31 cellular contexts compared by ENCODE assay signal in genomic region chr6:42916288-42916687, GRCh38. TPM values are rescaled to one million over a fixed set of nuclear protein-coding genes. Genes with fewer than 3 reads are reported as not detected.
DNase-seq lines count a peak whose midpoint lies in the region; ATAC-seq and TF ChIP-seq lines count a peak whose summit lies in the region.
"Had no signal": no experiment of that assay in that cellular context is flagged by ENCODE, and none has a peak within 500 bp of the region (broad histone marks: within the 10 kb centered on the region; RNA-seq: fewer than 3 reads in every experiment).

No MANE protein-coding gene starts in this region.

- 0 out of 2 replicates have a peak overlapping the region, but pooled peaks have one; percentile 36 for H3K4me2 ChIP-seq in OCI-LY7 (ENCODE audit: low read length)

- no peak overlapping the region for H3K4me3 ChIP-seq in OCI-LY7 (ENCODE audit: low read depth, low read length, poor library complexity, severe bottlenecking)
- H3K4me3 ChIP-seq: ascending aorta, spleen had no signal

- H3K4me1 Mint-ChIP-seq in activated T-cell treated with anti-CD3 and anti-CD28 coated beads, Interleukin-2, amount 50 U/mL, for 72 hours (ENCODE audit: low read depth): peaks cover 2% of the 10 kb centered on the region
- H3K4me1 Mint-ChIP-seq in stimulated activated memory B cell treated with anti-CD40 and anti-IgM and Interleukin-4, amounts not matched to agents 10 μg/mL and 1 μg/mL and 100 μg/mL, for 72 hours: peaks cover 10% of the 10 kb centered on the region
- H3K4me1 Mint-ChIP-seq: central memory CD8-positive, alpha-beta T cell had no signal

- no peaks in the 10 kb centered on the region for H3K36me3 ChIP-seq in OCI-LY7 (ENCODE audit: insufficient read depth, low read length)
- H3K36me3 ChIP-seq: ascending aorta, BE2C, spleen had no signal

- no peaks in the 10 kb centered on the region for H3K27me3 Mint-ChIP-seq in activated T-cell treated with anti-CD3 and anti-CD28 coated beads, Interleukin-2, amount 50 U/mL, for 72 hours (ENCODE audit: low read depth)
- peaks cover 3% of the 10 kb centered on the region for H3K27me3 Mint-ChIP-seq in stimulated activated memory B cell treated with anti-CD40 and anti-IgM and Interleukin-4, amounts not matched to agents 10 μg/mL and 1 μg/mL and 100 μg/mL, for 72 hours

- no peak for DNase-seq in activated T-cell treated with anti-CD3 and anti-CD28 coated beads, Interleukin-2, amount 50 U/mL, for 72 hours
- DNase-seq in activated T-cell treated with anti-CD3 and anti-CD28 coated beads for 4 hours: no peak
- DNase-seq in OCI-LY7 (ENCODE audit: low spot score): no peak
- no peak for DNase-seq in stimulated activated CD4-positive, alpha-beta T cell treated with anti-CD3 and anti-CD28 coated beads, Interleukin-15, amount 100 ng/mL, for 24 hours
- no peak for DNase-seq in activated effector memory CD4-positive, alpha-beta T cell treated with anti-CD3 and anti-CD28 coated beads, Interleukin-2, amount 50 U/mL, for 16 hours
- DNase-seq: activated CD4-positive, CD25-positive, alpha-beta regulatory T cell treated with anti-CD3 and anti-CD28 coated beads, Interleukin-2, amount 50 U/mL, for 72 hours; activated naive CD4-positive, alpha-beta T cell treated with anti-CD3 and anti-CD28 coated beads, Interleukin-2, amount 50 U/mL, for 16 hours; activated T-cell treated with anti-CD3 and anti-CD28 coated beads, Interleukin-2, amount 50 U/mL, for 48 hours; BE2C; COR-L47; DMS79 treated with DMSO at 0.1 percent for 48 hours; glutamatergic neuron; HFFc6; KG1; NCI-H1048; NCI-H1930; NCI-H2227 treated with DMSO at 0.1 percent for 48 hours; NCI-H748 treated with DMSO at 0.1 percent for 48 hours; occipital lobe; retina; SHP77; spleen; stimulated activated CD4-positive, alpha-beta T cell treated with anti-CD3 and anti-CD28 coated beads, Interleukin-4, amount 100 ng/mL, for 24 hours; trophoblast cell had no signal

- CTCF ChIA-PET in OCI-LY7 (lab: Charles Lee; ENCODE audit: unreplicated experiment): no interaction called here

- POLR2A ChIA-PET in OCI-LY7 (lab: Charles Lee): interaction anchor here (2.5 kb wide), 1 partner anchor 13 kb away, joined by 17 read pairs; the partner anchor contains the start of gene CNPY3

- H4K20me1 ChIP-seq in OCI-LY7 (ENCODE audit: insufficient read depth, low read length): no peaks in the 10 kb centered on the region

- TF ChIP-seq CTCF in OCI-LY7 (conservative IDR thresholded peaks at IDR 0.05; ENCODE audit: low read length): no peak

- H3K9me2 ChIP-seq in OCI-LY7 (ENCODE audit: insufficient read depth, low read length): no peaks in the 10 kb centered on the region

- intact Hi-C loops in OCI-LY7 (cut with micrococcal nuclease; ENCODE audit: unreplicated experiment): no loop called here

- H2AFZ ChIP-seq in OCI-LY7 (ENCODE audit: low read length): peak overlapping the region; percentile 62; the same call in 1 of the 2 replicates

- H3K36me3 Mint-ChIP-seq in activated T-cell treated with anti-CD3 and anti-CD28 coated beads, Interleukin-2, amount 50 U/mL, for 72 hours (ENCODE audit: insufficient read depth in 2 of 2): no peaks in the 10 kb centered on the region
- no peaks in the 10 kb centered on the region for H3K36me3 Mint-ChIP-seq in stimulated activated memory B cell treated with anti-CD40 and anti-IgM and Interleukin-4, amounts not matched to agents 10 μg/mL and 1 μg/mL and 100 μg/mL, for 72 hours

- no peaks in the 10 kb centered on the region for H3K9me3 Mint-ChIP-seq in activated T-cell treated with anti-CD3 and anti-CD28 coated beads, Interleukin-2, amount 50 U/mL, for 72 hours
- no peaks in the 10 kb centered on the region for H3K9me3 Mint-ChIP-seq in stimulated activated memory B cell treated with anti-CD40 and anti-IgM and Interleukin-4, amounts not matched to agents 10 μg/mL and 1 μg/mL and 100 μg/mL, for 72 hours
- H3K9me3 Mint-ChIP-seq: central memory CD8-positive, alpha-beta T cell; HFFc6 had no signal

- no peak overlapping the region for H3K27ac Mint-ChIP-seq in activated T-cell treated with anti-CD3 and anti-CD28 coated beads, Interleukin-2, amount 50 U/mL, for 72 hours
- peak overlapping the region; percentile 68 for H3K27ac Mint-ChIP-seq in stimulated activated memory B cell treated with anti-CD40 and anti-IgM and Interleukin-4, amounts not matched to agents 10 μg/mL and 1 μg/mL and 100 μg/mL, for 72 hours
- H3K27ac Mint-ChIP-seq: HFFc6 had no signal

- peak overlapping the region; percentile 42 for H3K27ac ChIP-seq in OCI-LY7 (ENCODE audit: low read depth, low read length, poor library complexity, severe bottlenecking)
- H3K27ac ChIP-seq: ascending aorta, spleen had no signal

- no peaks in the 10 kb centered on the region for H3K9me3 ChIP-seq in OCI-LY7 (ENCODE audit: low read length)
- H3K9me3 ChIP-seq: ascending aorta, BE2C, spleen had no signal

- peak; percentile 21 to 47 for ATAC-seq in activated T-cell treated with anti-CD3 and anti-CD28 coated beads, Interleukin-2, amount 50 U/mL, for 72 hours (replicated peaks in 1 of 2)
- peak; percentile 34 for ATAC-seq in stimulated activated memory B cell treated with anti-CD40 and anti-IgM and Interleukin-4, amounts not matched to agents 10 μg/mL and 1 μg/mL and 100 μg/mL, for 72 hours

- H3K4me3 Mint-ChIP-seq in activated T-cell treated with anti-CD3 and anti-CD28 coated beads, Interleukin-2, amount 50 U/mL, for 72 hours: no peak overlapping the region
- H3K4me3 Mint-ChIP-seq in stimulated activated memory B cell treated with anti-CD40 and anti-IgM and Interleukin-4, amounts not matched to agents 10 μg/mL and 1 μg/mL and 100 μg/mL, for 72 hours: no peak overlapping the region
- H3K4me3 Mint-ChIP-seq: central memory CD8-positive, alpha-beta T cell; HFFc6 had no signal

- BruUV-seq in OCI-LY7 (replicated peaks; lab: Mats Ljungman, UMichigan): no TSS peak

- H3K4me1 ChIP-seq in OCI-LY7 (ENCODE audit: insufficient read depth, low read length, poor library complexity, severe bottlenecking): peaks cover 15% of the 10 kb centered on the region
- H3K4me1 ChIP-seq: BE2C had no signal

- H3K79me2 ChIP-seq in OCI-LY7 (ENCODE audit: insufficient read depth, low read depth, low read length): no peaks in the 10 kb centered on the region

RNA-seq across cellular contexts. Expression of gene PTCRA, which starts 0.4 kb away (rescaled TPM):
- total RNA-seq in activated T-cell treated with anti-CD3 and anti-CD28 coated beads, Interleukin-2, amount 50 U/mL, for 72 hours: not detected
- 0.72 and 0.85 TPM in 2 replicates for total RNA-seq in OCI-LY7 (2014; rRNA removed; shearing (Covaris generic))
- total RNA-seq in OCI-LY7 (2022): 0.91 TPM in 1 of 2 replicates, not detected in the other
- total RNA-seq: activated CD8-positive, alpha-beta memory T cell treated with anti-CD3 and anti-CD28 coated beads for 36 hours; ascending aorta; dermis microvascular lymphatic vessel endothelial cell; endothelial cell of umbilical vein; HFFc6; myocyte; occipital lobe had no signal

RNA-seq across cellular contexts. Expression of gene CNPY3, which starts 13.0 kb away (rescaled TPM):
- total RNA-seq in activated T-cell treated with anti-CD3 and anti-CD28 coated beads, Interleukin-2, amount 50 U/mL, for 72 hours: 10 to 100 TPM; 37.3 to 46.1 TPM
- 64.7 and 69.3 TPM in 2 replicates for total RNA-seq in OCI-LY7 (2014; rRNA removed; shearing (Covaris generic))
- 70.5 and 77.2 TPM in 2 replicates for total RNA-seq in OCI-LY7 (2022)

RNA-seq across cellular contexts. Expression of gene RPL7L1, which starts 36.9 kb away (rescaled TPM):
- total RNA-seq in activated T-cell treated with anti-CD3 and anti-CD28 coated beads, Interleukin-2, amount 50 U/mL, for 72 hours: 100 to 1,000 TPM; 116 to 117 TPM
- total RNA-seq in OCI-LY7 (2014; rRNA removed; shearing (Covaris generic)): 83.2 and 101 TPM in 2 replicates
- total RNA-seq in OCI-LY7 (2022): 109 and 123 TPM in 2 replicates

RNA-seq across cellular contexts. Expression of gene GNMT, which starts 44.3 kb away (rescaled TPM):
- under 1 TPM; 0.69 to 0.70 TPM for total RNA-seq in activated T-cell treated with anti-CD3 and anti-CD28 coated beads, Interleukin-2, amount 50 U/mL, for 72 hours
- 1.7 TPM in 1 of 2 replicates, not detected in the other for total RNA-seq in OCI-LY7 (2014; rRNA removed; shearing (Covaris generic))
- total RNA-seq in OCI-LY7 (2022): 1.7 and 2.2 TPM in 2 replicates
- total RNA-seq: ascending aorta, myocyte, occipital lobe had no signal
